In the genomic region with DNA sequence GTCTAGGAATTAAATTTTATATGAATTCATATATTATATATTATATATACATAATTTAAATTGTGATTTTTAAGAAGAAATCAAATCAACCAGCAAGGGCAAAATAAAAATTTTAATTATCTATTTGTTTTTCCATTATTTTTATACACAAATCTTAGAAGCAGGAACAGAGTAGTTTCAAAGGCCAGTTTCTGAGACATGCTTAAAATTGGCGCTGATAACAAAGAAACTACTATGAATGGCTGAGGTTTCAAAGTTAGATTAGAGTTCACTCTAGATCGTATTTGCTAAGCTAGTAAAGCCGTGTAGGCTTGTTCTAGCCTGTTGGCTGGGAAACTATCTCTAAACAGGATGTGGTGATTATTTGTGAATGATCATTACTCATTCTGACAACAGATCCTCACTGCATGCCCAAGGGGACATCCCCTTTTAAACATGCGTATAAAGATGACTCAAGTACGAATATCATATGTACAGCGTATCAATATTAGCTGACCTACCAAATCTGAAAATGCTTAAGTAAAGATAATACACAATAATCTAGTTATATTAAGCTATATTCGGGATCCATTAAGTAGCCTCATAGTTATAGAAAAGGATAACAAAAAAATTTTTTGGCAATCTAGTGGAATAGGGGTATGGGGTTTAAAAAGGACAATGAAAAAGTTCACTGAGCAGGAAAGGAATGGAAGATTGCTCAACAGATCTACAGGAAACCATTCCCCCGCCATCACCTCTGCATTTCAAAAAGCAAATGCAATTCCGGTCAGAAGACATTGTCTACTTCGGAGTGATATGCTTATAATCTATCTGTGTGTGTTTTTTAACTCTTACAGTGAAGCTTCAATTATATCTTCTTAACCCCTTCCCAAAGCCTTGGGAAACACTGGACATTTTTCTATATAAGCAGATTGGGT, we compare ENCODE assay signal across 8 cellular contexts.
DNase-seq lines count a peak whose midpoint lies in the region; ATAC-seq and TF ChIP-seq lines count a peak whose summit lies in the region.

No MANE protein-coding gene starts in this region.

- peak overlapping the region; percentile 61 for H3K27ac Mint-ChIP-seq in activated T-helper 1 cell treated with anti-CD3 and anti-CD28 coated beads, Interleukin-12 subunit alpha, Interleukin-12 subunit beta, Interleukin-2, Interleukin-4 antibody, amounts not matched to agents 30 ng/mL and 10 ng/mL and 1 ng/mL, durations not matched to agents 14 hours and 24 hours and 36 hours
- no peak overlapping the region for H3K27ac Mint-ChIP-seq in memory B cell

- peaks cover 6% of the 10 kb centered on the region for H3K27me3 Mint-ChIP-seq in activated T-helper 1 cell treated with anti-CD3 and anti-CD28 coated beads, Interleukin-12 subunit alpha, Interleukin-12 subunit beta, Interleukin-2, Interleukin-4 antibody, amounts not matched to agents 30 ng/mL and 10 ng/mL and 1 ng/mL, durations not matched to agents 14 hours and 24 hours and 36 hours (ENCODE audit: insufficient read depth)
- H3K27me3 Mint-ChIP-seq in memory B cell: peaks cover 18% of the 10 kb centered on the region

- TF ChIP-seq CTCF in GM10266 (IDR thresholded peaks at IDR 0.05; ENCODE audit: control insufficient read depth, insufficient read depth, low read depth, missing control alignments): no peak

- DNase-seq in GM10266 (ENCODE audit: extremely low spot score) (peak; percentile 16), memory B cell (ENCODE audit: low spot score in 2 of 2) (no peak), NCI-H1694 (lab: John Stamatoyannopoulos, UW) (no peak), D341Med (ENCODE audit: low spot score) (no peak), RPMI8226 (no peak)
- peak; percentile 60 for DNase-seq in activated T-helper 1 cell treated with anti-CD3 and anti-CD28 coated beads, Interleukin-12 subunit alpha, Interleukin-12 subunit beta, Interleukin-2, Interleukin-4 antibody, amounts not matched to agents 30 ng/mL and 10 ng/mL and 1 ng/mL, durations not matched to agents 14 hours and 24 hours and 36 hours (ENCODE audit: low spot score)

- peak; percentile 92 for ATAC-seq in GM19463 (IDR thresholded peaks at IDR 0.05; ENCODE audit: unreplicated experiment)
- ATAC-seq in HG03575 (IDR thresholded peaks at IDR 0.05; ENCODE audit: extremely low read depth, insufficient number of reproducible peaks, low FRiP score, unreplicated experiment): peak; percentile 81
- ATAC-seq in memory B cell (ENCODE audit: low read depth): peak; percentile 89

- H3K4me3 Mint-ChIP-seq in activated T-helper 1 cell treated with anti-CD3 and anti-CD28 coated beads, Interleukin-12 subunit alpha, Interleukin-12 subunit beta, Interleukin-2, Interleukin-4 antibody, amounts not matched to agents 30 ng/mL and 10 ng/mL and 1 ng/mL, durations not matched to agents 14 hours and 24 hours and 36 hours: peak overlapping the region; percentile 15
- H3K4me3 Mint-ChIP-seq in memory B cell: no peak overlapping the region

- intact Hi-C loops in activated T-helper 1 cell treated with anti-CD3 and anti-CD28 coated beads, Interleukin-12 subunit alpha, Interleukin-12 subunit beta, Interleukin-2, Interleukin-4 antibody, amounts not matched to agents 30 ng/mL and 10 ng/mL and 1 ng/mL, durations not matched to agents 14 hours and 24 hours and 36 hours (cut with micrococcal nuclease): loop anchor here (1.0 to 10.0 kb wide), 13 partner anchors 14 to 1231 kb away; partner anchors contain the start of gene SHISA2

- H3K4me1 Mint-ChIP-seq in activated T-helper 1 cell treated with anti-CD3 and anti-CD28 coated beads, Interleukin-12 subunit alpha, Interleukin-12 subunit beta, Interleukin-2, Interleukin-4 antibody, amounts not matched to agents 30 ng/mL and 10 ng/mL and 1 ng/mL, durations not matched to agents 14 hours and 24 hours and 36 hours (ENCODE audit: low read depth): peaks cover 23% of the 10 kb centered on the region
- H3K4me1 Mint-ChIP-seq in memory B cell: peaks cover 6% of the 10 kb centered on the region

- peaks cover 6% of the 10 kb centered on the region for H3K36me3 Mint-ChIP-seq in activated T-helper 1 cell treated with anti-CD3 and anti-CD28 coated beads, Interleukin-12 subunit alpha, Interleukin-12 subunit beta, Interleukin-2, Interleukin-4 antibody, amounts not matched to agents 30 ng/mL and 10 ng/mL and 1 ng/mL, durations not matched to agents 14 hours and 24 hours and 36 hours (ENCODE audit: low read depth)
- peaks cover 2% of the 10 kb centered on the region for H3K36me3 Mint-ChIP-seq in memory B cell

- H3K9me3 Mint-ChIP-seq in activated T-helper 1 cell treated with anti-CD3 and anti-CD28 coated beads, Interleukin-12 subunit alpha, Interleukin-12 subunit beta, Interleukin-2, Interleukin-4 antibody, amounts not matched to agents 30 ng/mL and 10 ng/mL and 1 ng/mL, durations not matched to agents 14 hours and 24 hours and 36 hours: peaks cover 12% of the 10 kb centered on the region
- peaks cover 6% of the 10 kb centered on the region for H3K9me3 Mint-ChIP-seq in memory B cell

Comparison
In these comparisons a context has a peak if more than half of its experiments do, and no peak if none do; other contexts are left out.
1. DNase-seq: peak in GM10266 (single experiment) and activated T-helper 1 cell treated with anti-CD3 and anti-CD28 coated beads, Interleukin-12 subunit alpha, Interleukin-12 subunit beta, Interleukin-2, Interleukin-4 antibody, amounts not matched to agents 30 ng/mL and 10 ng/mL and 1 ng/mL, durations not matched to agents 14 hours and 24 hours and 36 hours (single experiment); none in memory B cell (0 of 2), NCI-H1694 (single experiment), D341Med (single experiment) and RPMI8226 (single experiment).
2. Peak in every context shown above with its lines, with median percentiles within 50 percentile points of each other: ATAC-seq.